Comparison of ENCODE assay signal across 28 cellular contexts in the genomic region with DNA sequence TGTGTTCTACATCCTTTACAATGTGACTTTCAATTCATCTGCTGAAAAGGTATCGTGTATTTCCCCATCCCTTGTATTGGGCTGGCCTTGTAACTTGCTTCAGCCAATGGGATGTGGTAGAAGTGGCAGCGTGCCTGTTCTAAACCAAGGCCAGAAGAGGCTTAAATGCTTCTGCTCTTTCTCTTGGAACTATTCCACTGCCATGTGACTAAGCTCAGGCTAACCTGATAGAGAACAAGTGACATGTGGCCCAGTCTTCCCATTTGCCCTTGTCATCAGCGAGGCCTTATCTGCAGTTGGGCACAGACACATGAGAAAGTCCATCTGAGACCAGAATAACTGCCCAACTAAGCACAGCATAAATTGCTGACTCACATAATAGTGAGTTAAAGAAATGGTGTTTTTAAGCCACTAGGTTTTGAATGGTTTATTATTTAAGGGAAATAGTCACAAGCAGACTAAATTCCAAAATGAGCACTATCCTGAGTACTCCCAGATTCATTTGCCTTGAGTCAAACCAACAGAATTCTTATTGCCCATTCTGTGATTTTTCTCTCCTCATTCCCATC.
A peak's percentile ranks its signal among the peaks of the same experiment; 100 is the strongest.
DNase-seq lines count a peak whose midpoint lies in the region; ATAC-seq and TF ChIP-seq lines count a peak whose summit lies in the region.
"Had no signal": no experiment of that assay in that cellular context is flagged by ENCODE, and none has a peak within 500 bp of the region (broad histone marks: within the 10 kb centered on the region; RNA-seq: fewer than 3 reads in every experiment).

No MANE protein-coding gene starts in this region.

- H3K4me3 ChIP-seq in BE2C (ENCODE audit: low read depth, low read length) (no peak overlapping the region), right atrium auricular region (no peak overlapping the region), SJCRH30 (no peak overlapping the region)
- H3K4me3 ChIP-seq: spleen had no signal

- H3K9me3 ChIP-seq in BE2C (no peaks in the 10 kb centered on the region), right atrium auricular region (no peaks in the 10 kb centered on the region), SJCRH30 (replicated peaks) (no peaks in the 10 kb centered on the region)
- H3K9me3 ChIP-seq: Caco-2, spleen had no signal

- H3K36me3 ChIP-seq in BE2C (no peaks in the 10 kb centered on the region), right atrium auricular region (no peaks in the 10 kb centered on the region), SJCRH30 (no peaks in the 10 kb centered on the region)
- H3K36me3 ChIP-seq: spleen had no signal

- TF ChIP-seq CTCF in BE2C (IDR thresholded peaks at IDR 0.05; ENCODE audit: low read depth, low read length) (no peak), right atrium auricular region (IDR thresholded peaks at IDR 0.05) (no peak)

- H3K27me3 ChIP-seq in BE2C = no peaks in the 10 kb centered on the region
- H3K27me3 ChIP-seq in right atrium auricular region = no peaks in the 10 kb centered on the region
- no peaks in the 10 kb centered on the region; the same call in 1 of the 2 replicates for H3K27me3 ChIP-seq in SJCRH30

- no peak for ATAC-seq in HG03460 (IDR thresholded peaks at IDR 0.05; ENCODE audit: unreplicated experiment)
- ATAC-seq: stimulated activated memory B cell treated with anti-CD40 and anti-IgM and Interleukin-4, amounts not matched to agents 10 μg/mL and 1 μg/mL and 100 μg/mL, for 72 hours had no signal

- DNase-seq in BE2C (peak; percentile 66), OCI-M1 (lab: John Stamatoyannopoulos, UW) (peak; percentile 93), erythroblast (lab: John Stamatoyannopoulos, UW) (peak; percentile 90 to 97), right atrium auricular region (ENCODE audit: low spot score) (no peak), SIG-M5 (lab: John Stamatoyannopoulos, UW) (no peak), SJCRH30 (no peak), glomerular visceral epithelial cell (ENCODE audit: extremely low spot score) (no peak)
- DNase-seq: ACHN; activated CD4-positive, alpha-beta memory T cell treated with anti-CD3 and anti-CD28 coated beads, Interleukin-2, amount 10 ng/mL, durations not matched to agents 7 days and 5 days; activated CD4-positive, CD25-positive, alpha-beta regulatory T cell treated with anti-CD3 and anti-CD28 coated beads, Interleukin-2, amount 50 U/mL, for 72 hours; C1 segment of cervical spinal cord; Caco-2; DMS79; effector CD4-positive, alpha-beta T cell; GF-D8; glutamatergic neuron; Karpas-422; kidney glomerular epithelial cell; naive B cell; NCI-H1092; NCI-H2029 treated with DMSO at 0.1 percent for 48 hours; NCI-H226; NCI-H774; nucleus accumbens; spleen; stimulated activated CD4-positive, alpha-beta T cell treated with anti-CD3 and anti-CD28 coated beads, Interleukin-4, amount 100 ng/mL, for 1 hour had no signal

- H3K4me1 ChIP-seq in BE2C = peaks cover 17% of the 10 kb centered on the region
- peaks cover 0 to 8% of the 10 kb centered on the region in 2 donors for H3K4me1 ChIP-seq in right atrium auricular region
- no peaks in the 10 kb centered on the region for H3K4me1 ChIP-seq in SJCRH30
- H3K4me1 ChIP-seq: Caco-2 had no signal

- H3K27ac ChIP-seq in right atrium auricular region (peak overlapping the region; percentile 7 to 65), SJCRH30 (no peak overlapping the region)
- H3K27ac ChIP-seq: spleen had no signal

- no peak for TF ChIP-seq POLR2A in erythroblast (IDR thresholded peaks at IDR 0.05; ENCODE audit: low read length)

Comparison
In these comparisons a context has a peak if more than half of its experiments do, and no peak if none do; other contexts are left out.
1. DNase-seq: peak in BE2C (single experiment), OCI-M1 (single experiment) and erythroblast (2 of 2); none in right atrium auricular region (single experiment), SIG-M5 (single experiment), SJCRH30 (0 of 2) and glomerular visceral epithelial cell (single experiment).